ENCODE assay signal across 1 cellular context in the genomic region with DNA sequence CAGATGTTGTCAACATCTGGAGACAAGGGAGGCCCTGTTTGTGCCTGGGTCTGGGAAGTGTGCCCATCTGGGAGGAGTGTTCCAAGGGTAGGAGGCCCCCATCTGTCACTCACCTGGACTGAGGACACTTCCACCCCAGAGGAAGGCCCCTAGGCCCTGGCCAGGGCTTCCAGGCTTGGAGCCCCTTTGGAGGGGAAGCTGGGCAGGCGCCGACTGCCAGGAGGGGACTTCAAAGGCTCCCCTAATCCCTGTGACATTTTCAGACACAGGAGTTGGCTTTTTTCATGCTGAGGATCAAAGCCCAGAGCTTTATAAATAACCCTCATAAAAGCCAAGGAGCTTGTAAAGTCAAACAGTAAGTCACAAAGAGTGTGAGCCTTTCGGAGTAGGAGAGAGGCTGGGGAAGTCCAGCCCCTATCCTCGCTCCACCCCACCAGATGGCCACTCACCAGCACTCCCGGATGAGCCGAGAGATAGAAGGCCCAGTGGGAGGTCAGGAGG.
A peak's percentile ranks its signal among the peaks of the same experiment; 100 is the strongest.
TF ChIP-seq lines count a peak whose summit lies in the region.

No MANE protein-coding gene starts in this region.

TF ChIP-seq in HEK293, 187 proteins besides CTCF, POLR2A, EP300 and RAD21 (continued from another document and continues in another):
- TF ChIP-seq, protein P1, sequence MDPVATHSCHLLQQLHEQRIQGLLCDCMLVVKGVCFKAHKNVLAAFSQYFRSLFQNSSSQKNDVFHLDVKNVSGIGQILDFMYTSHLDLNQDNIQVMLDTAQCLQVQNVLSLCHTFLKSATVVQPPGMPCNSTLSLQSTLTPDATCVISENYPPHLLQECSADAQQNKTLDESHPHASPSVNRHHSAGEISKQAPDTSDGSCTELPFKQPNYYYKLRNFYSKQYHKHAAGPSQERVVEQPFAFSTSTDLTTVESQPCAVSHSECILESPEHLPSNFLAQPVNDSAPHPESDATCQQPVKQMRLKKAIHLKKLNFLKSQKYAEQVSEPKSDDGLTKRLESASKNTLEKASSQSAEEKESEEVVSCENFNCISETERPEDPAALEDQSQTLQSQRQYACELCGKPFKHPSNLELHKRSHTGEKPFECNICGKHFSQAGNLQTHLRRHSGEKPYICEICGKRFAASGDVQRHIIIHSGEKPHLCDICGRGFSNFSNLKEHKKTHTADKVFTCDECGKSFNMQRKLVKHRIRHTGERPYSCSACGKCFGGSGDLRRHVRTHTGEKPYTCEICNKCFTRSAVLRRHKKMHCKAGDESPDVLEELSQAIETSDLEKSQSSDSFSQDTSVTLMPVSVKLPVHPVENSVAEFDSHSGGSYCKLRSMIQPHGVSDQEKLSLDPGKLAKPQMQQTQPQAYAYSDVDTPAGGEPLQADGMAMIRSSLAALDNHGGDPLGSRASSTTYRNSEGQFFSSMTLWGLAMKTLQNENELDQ (tag by site-specific recombination; IDR thresholded peaks at IDR 0.05; ENCODE audit: low read depth), result peak; percentile 40; the same call in 1 of the 2 replicates
- TF ChIP-seq, protein P2, sequence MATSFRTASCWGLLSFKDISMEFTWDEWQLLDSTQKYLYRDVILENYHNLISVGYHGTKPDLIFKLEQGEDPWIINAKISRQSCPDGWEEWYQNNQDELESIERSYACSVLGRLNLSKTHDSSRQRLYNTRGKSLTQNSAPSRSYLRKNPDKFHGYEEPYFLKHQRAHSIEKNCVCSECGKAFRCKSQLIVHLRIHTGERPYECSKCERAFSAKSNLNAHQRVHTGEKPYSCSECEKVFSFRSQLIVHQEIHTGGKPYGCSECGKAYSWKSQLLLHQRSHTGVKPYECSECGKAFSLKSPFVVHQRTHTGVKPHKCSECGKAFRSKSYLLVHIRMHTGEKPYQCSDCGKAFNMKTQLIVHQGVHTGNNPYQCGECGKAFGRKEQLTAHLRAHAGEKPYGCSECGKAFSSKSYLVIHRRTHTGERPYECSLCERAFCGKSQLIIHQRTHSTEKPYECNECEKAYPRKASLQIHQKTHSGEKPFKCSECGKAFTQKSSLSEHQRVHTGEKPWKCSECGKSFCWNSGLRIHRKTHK (tag by site-specific recombination; IDR thresholded peaks at IDR 0.05), result no peak
- TF ChIP-seq OSR2 (tag by site-specific recombination; IDR thresholded peaks at IDR 0.05) (peak; percentile 97), ZNF561 (tag by site-specific recombination; IDR thresholded peaks at IDR 0.05; ENCODE audit: borderline replicate concordance) (peak; percentile 83; the same call in 1 of the 2 replicates), ZNF398 (tag by site-specific recombination; IDR thresholded peaks at IDR 0.05) (peak; percentile 28; the same call in 1 of the 2 replicates), ZNF423 (tag by site-specific recombination; IDR thresholded peaks at IDR 0.05) (peak; percentile 51; the same call in 1 of the 2 replicates), PRDM4 (tag by site-specific recombination; IDR thresholded peaks at IDR 0.05) (peak; percentile 86), ZNF830 (tag by site-specific recombination; IDR thresholded peaks at IDR 0.05; ENCODE audit: low read depth) (no peak), ZNF404 (tag by site-specific recombination; IDR thresholded peaks at IDR 0.05) (no peak), HOXA7 (CRISPR knock-in tag; IDR thresholded peaks at IDR 0.05; ENCODE audit: borderline replicate concordance) (no peak), ZNF596 (tag by site-specific recombination; IDR thresholded peaks at IDR 0.05) (peak; percentile 69; the same call in 1 of the 2 replicates), ZNF112 (tag by site-specific recombination; IDR thresholded peaks at IDR 0.05) (no peak), ZNF610 (tag by site-specific recombination; IDR thresholded peaks at IDR 0.05; ENCODE audit: borderline replicate concordance) (peak; percentile 67; the same call in 1 of the 2 replicates), SP7 (tag by site-specific recombination; IDR thresholded peaks at IDR 0.05) (peak; percentile 87), ZNF366 (tag by site-specific recombination; conservative IDR thresholded peaks at IDR 0.05) (peak; percentile 52), ZNF19 (tag by site-specific recombination; IDR thresholded peaks at IDR 0.05; ENCODE audit: low read depth) (no peak), ZNF624 (tag by site-specific recombination; IDR thresholded peaks at IDR 0.05) (no peak), ZNF544 (tag by site-specific recombination; IDR thresholded peaks at IDR 0.05) (no peak), ZNF146 (tag by site-specific recombination; IDR thresholded peaks at IDR 0.05) (no peak), BCL11A (tag by site-specific recombination; IDR thresholded peaks at IDR 0.05; ENCODE audit: low read depth) (no peak), ZNF2 (tag by site-specific recombination; IDR thresholded peaks at IDR 0.05) (no peak), GLIS2 (tag by site-specific recombination; IDR thresholded peaks at IDR 0.05) (peak; percentile 23), ZSCAN30 (tag by site-specific recombination; IDR thresholded peaks at IDR 0.05) (peak; percentile 90), KLF1 (tag by site-specific recombination; IDR thresholded peaks at IDR 0.05) (no peak), ZNF521 (tag by site-specific recombination; IDR thresholded peaks at IDR 0.05) (no peak), ZNF843 (tag by site-specific recombination; IDR thresholded peaks at IDR 0.05) (peak; percentile 89), GLIS1 (tag by site-specific recombination; IDR thresholded peaks at IDR 0.05) (peak; percentile 90), ZFP41 (tag by site-specific recombination; IDR thresholded peaks at IDR 0.05; ENCODE audit: borderline replicate concordance) (no peak), PRDM6 (tag by site-specific recombination; IDR thresholded peaks at IDR 0.05) (peak; percentile 95)
- TF ChIP-seq, protein P3, sequence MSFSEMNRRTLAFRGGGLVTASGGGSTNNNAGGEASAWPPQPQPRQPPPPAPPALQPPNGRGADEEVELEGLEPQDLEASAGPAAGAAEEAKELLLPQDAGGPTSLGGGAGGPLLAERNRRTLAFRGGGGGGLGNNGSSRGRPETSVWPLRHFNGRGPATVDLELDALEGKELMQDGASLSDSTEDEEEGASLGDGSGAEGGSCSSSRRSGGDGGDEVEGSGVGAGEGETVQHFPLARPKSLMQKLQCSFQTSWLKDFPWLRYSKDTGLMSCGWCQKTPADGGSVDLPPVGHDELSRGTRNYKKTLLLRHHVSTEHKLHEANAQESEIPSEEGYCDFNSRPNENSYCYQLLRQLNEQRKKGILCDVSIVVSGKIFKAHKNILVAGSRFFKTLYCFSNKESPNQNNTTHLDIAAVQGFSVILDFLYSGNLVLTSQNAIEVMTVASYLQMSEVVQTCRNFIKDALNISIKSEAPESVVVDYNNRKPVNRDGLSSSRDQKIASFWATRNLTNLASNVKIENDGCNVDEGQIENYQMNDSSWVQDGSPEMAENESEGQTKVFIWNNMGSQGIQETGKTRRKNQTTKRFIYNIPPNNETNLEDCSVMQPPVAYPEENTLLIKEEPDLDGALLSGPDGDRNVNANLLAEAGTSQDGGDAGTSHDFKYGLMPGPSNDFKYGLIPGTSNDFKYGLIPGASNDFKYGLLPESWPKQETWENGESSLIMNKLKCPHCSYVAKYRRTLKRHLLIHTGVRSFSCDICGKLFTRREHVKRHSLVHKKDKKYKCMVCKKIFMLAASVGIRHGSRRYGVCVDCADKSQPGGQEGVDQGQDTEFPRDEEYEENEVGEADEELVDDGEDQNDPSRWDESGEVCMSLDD (tag by site-specific recombination; IDR thresholded peaks at IDR 0.05), result no peak
- TF ChIP-seq, protein P4, sequence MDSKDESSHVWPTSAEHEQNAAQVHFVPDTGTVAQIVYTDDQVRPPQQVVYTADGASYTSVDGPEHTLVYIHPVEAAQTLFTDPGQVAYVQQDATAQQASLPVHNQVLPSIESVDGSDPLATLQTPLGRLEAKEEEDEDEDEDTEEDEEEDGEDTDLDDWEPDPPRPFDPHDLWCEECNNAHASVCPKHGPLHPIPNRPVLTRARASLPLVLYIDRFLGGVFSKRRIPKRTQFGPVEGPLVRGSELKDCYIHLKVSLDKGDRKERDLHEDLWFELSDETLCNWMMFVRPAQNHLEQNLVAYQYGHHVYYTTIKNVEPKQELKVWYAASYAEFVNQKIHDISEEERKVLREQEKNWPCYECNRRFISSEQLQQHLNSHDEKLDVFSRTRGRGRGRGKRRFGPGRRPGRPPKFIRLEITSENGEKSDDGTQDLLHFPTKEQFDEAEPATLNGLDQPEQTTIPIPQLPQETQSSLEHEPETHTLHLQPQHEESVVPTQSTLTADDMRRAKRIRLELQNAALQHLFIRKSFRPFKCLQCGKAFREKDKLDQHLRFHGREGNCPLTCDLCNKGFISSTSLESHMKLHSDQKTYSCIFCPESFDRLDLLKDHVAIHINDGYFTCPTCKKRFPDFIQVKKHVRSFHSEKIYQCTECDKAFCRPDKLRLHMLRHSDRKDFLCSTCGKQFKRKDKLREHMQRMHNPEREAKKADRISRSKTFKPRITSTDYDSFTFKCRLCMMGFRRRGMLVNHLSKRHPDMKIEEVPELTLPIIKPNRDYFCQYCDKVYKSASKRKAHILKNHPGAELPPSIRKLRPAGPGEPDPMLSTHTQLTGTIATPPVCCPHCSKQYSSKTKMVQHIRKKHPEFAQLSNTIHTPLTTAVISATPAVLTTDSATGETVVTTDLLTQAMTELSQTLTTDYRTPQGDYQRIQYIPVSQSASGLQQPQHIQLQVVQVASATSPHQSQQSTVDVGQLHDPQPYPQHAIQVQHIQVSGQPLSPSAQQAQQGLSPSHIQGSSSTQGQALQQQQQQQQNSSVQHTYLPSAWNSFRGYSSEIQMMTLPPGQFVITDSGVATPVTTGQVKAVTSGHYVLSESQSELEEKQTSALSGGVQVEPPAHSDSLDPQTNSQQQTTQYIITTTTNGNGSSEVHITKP (tag by site-specific recombination; IDR thresholded peaks at IDR 0.05), result no peak
- TF ChIP-seq, protein P5, sequence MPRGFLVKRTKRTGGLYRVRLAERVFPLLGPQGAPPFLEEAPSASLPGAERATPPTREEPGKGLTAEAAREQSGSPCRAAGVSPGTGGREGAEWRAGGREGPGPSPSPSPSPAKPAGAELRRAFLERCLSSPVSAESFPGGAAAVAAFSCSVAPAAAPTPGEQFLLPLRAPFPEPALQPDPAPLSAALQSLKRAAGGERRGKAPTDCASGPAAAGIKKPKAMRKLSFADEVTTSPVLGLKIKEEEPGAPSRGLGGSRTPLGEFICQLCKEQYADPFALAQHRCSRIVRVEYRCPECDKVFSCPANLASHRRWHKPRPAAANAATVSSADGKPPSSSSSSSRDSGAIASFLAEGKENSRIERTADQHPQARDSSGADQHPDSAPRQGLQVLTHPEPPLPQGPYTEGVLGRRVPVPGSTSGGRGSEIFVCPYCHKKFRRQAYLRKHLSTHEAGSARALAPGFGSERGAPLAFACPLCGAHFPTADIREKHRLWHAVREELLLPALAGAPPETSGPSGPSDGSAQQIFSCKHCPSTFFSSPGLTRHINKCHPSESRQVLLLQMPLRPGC (tag by site-specific recombination; IDR thresholded peaks at IDR 0.05), result no peak
- TF ChIP-seq, protein P6, sequence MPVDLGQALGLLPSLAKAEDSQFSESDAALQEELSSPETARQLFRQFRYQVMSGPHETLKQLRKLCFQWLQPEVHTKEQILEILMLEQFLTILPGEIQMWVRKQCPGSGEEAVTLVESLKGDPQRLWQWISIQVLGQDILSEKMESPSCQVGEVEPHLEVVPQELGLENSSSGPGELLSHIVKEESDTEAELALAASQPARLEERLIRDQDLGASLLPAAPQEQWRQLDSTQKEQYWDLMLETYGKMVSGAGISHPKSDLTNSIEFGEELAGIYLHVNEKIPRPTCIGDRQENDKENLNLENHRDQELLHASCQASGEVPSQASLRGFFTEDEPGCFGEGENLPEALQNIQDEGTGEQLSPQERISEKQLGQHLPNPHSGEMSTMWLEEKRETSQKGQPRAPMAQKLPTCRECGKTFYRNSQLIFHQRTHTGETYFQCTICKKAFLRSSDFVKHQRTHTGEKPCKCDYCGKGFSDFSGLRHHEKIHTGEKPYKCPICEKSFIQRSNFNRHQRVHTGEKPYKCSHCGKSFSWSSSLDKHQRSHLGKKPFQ (tag by site-specific recombination; IDR thresholded peaks at IDR 0.05), result peak; percentile 71; the same call in 1 of the 2 replicates
